Comparison of ENCODE assay signal across 8 cellular contexts in genomic region chr14:101707285-101707842, GRCh38. TPM values are rescaled to one million over a fixed set of nuclear protein-coding genes. Genes with fewer than 3 reads are reported as not detected.
DNase-seq lines count a peak whose midpoint lies in the region; ATAC-seq, FAIRE-seq and TF ChIP-seq lines count a peak whose summit lies in the region.

No MANE protein-coding gene starts in this region.

- H3K9me3 ChIP-seq in MG63 (no peaks in the 10 kb centered on the region), neural progenitor cell (ENCODE audit: low read depth) (no peaks in the 10 kb centered on the region)

- ATAC-seq in Right ventricle myocardium inferior: peak; percentile 66

- DNase-seq in Right ventricle myocardium inferior (ENCODE audit: missing footprints) (no peak), cardiac septum (ENCODE audit: low spot score) (no peak), MG63 (peak; percentile 10), RKO (ENCODE audit: low spot score) (peak; percentile 87), fibroblast of the aortic adventitia (ENCODE audit: low read depth) (peak; percentile 94), neural progenitor cell (ENCODE audit: low spot score) (peak; percentile 86), urothelium cell line (ENCODE audit: low spot score) (peak; percentile 52)
- peak; percentile 62 for DNase-seq in activated T-helper 1 cell treated with anti-CD3 and anti-CD28 coated beads, Interleukin-12 subunit alpha, Interleukin-12 subunit beta, Interleukin-2, Interleukin-4 antibody, amounts not matched to agents 30 ng/mL and 10 ng/mL and 1 ng/mL, durations not matched to agents 14 hours and 24 hours and 36 hours (ENCODE audit: low spot score)

- peaks cover 20% of the 10 kb centered on the region for H3K27me3 Mint-ChIP-seq in activated T-helper 1 cell treated with anti-CD3 and anti-CD28 coated beads, Interleukin-12 subunit alpha, Interleukin-12 subunit beta, Interleukin-2, Interleukin-4 antibody, amounts not matched to agents 30 ng/mL and 10 ng/mL and 1 ng/mL, durations not matched to agents 14 hours and 24 hours and 36 hours (ENCODE audit: insufficient read depth)
- peaks cover 10% of the 10 kb centered on the region for H3K27me3 Mint-ChIP-seq in neural progenitor cell (ENCODE audit: insufficient read depth, low read depth)

- peak overlapping the region; percentile 0 for H3K4me3 Mint-ChIP-seq in activated T-helper 1 cell treated with anti-CD3 and anti-CD28 coated beads, Interleukin-12 subunit alpha, Interleukin-12 subunit beta, Interleukin-2, Interleukin-4 antibody, amounts not matched to agents 30 ng/mL and 10 ng/mL and 1 ng/mL, durations not matched to agents 14 hours and 24 hours and 36 hours
- no peak overlapping the region for H3K4me3 Mint-ChIP-seq in neural progenitor cell

- intact Hi-C loops in Right ventricle myocardium inferior (cut with DNase I) (loop anchor here (2.0 to 10.0 kb wide), 6 partner anchors 53 to 607 kb away; partner anchors contain the start of genes DYNC1H1, PPP2R5C and ZNF839), cardiac septum (cut with DNase I) (loop anchor here (1.0 to 5.0 kb wide), 3 partner anchors 55 to 610 kb away; partner anchors contain the start of genes PPP2R5C and ZNF839)
- intact Hi-C loops in activated T-helper 1 cell treated with anti-CD3 and anti-CD28 coated beads, Interleukin-12 subunit alpha, Interleukin-12 subunit beta, Interleukin-2, Interleukin-4 antibody, amounts not matched to agents 30 ng/mL and 10 ng/mL and 1 ng/mL, durations not matched to agents 14 hours and 24 hours and 36 hours (cut with micrococcal nuclease): loop anchor here (1.0 to 5.0 kb wide), 17 partner anchors 15 to 655 kb away; partner anchors contain the start of genes CINP, DYNC1H1, HSP90AA1 and TECPR2

- peaks cover 9% of the 10 kb centered on the region for H3F3A ChIP-seq in neural progenitor cell (ENCODE audit: low read depth)

- no peak overlapping the region for H3K9ac ChIP-seq in neural progenitor cell

- H2AFZ ChIP-seq in neural progenitor cell (replicated peaks): peak overlapping the region; percentile 7

- TF ChIP-seq CTCF in fibroblast of the aortic adventitia (IDR thresholded peaks at IDR 0.05; ENCODE audit: insufficient read depth, low read length) (peak; percentile 70), neural progenitor cell (IDR thresholded peaks at IDR 0.05) (peak; percentile 90)

- H3K27ac Mint-ChIP-seq in activated T-helper 1 cell treated with anti-CD3 and anti-CD28 coated beads, Interleukin-12 subunit alpha, Interleukin-12 subunit beta, Interleukin-2, Interleukin-4 antibody, amounts not matched to agents 30 ng/mL and 10 ng/mL and 1 ng/mL, durations not matched to agents 14 hours and 24 hours and 36 hours: peak overlapping the region; percentile 63
- H3K27ac Mint-ChIP-seq in neural progenitor cell: no peak overlapping the region

- H3K36me3 ChIP-seq in MG63 (no peaks in the 10 kb centered on the region), neural progenitor cell (no peaks in the 10 kb centered on the region)

- peaks cover 31% of the 10 kb centered on the region for H3K4me1 Mint-ChIP-seq in activated T-helper 1 cell treated with anti-CD3 and anti-CD28 coated beads, Interleukin-12 subunit alpha, Interleukin-12 subunit beta, Interleukin-2, Interleukin-4 antibody, amounts not matched to agents 30 ng/mL and 10 ng/mL and 1 ng/mL, durations not matched to agents 14 hours and 24 hours and 36 hours (ENCODE audit: low read depth)
- peaks cover 16% of the 10 kb centered on the region for H3K4me1 Mint-ChIP-seq in neural progenitor cell

- H3K4me2 ChIP-seq in neural progenitor cell: no peak overlapping the region

- H3K27ac ChIP-seq in neural progenitor cell: no peak overlapping the region

- no peak for FAIRE-seq in urothelium cell line (lab: Jason Lieb, UNC)

- H4K20me1 ChIP-seq in neural progenitor cell (ENCODE audit: low read depth): no peaks in the 10 kb centered on the region

- H3K4me3 ChIP-seq in MG63 (no peak overlapping the region), fibroblast of the aortic adventitia (ENCODE audit: low read depth, low read length) (no peak overlapping the region), neural progenitor cell (no peak overlapping the region)

- H3K36me3 Mint-ChIP-seq in activated T-helper 1 cell treated with anti-CD3 and anti-CD28 coated beads, Interleukin-12 subunit alpha, Interleukin-12 subunit beta, Interleukin-2, Interleukin-4 antibody, amounts not matched to agents 30 ng/mL and 10 ng/mL and 1 ng/mL, durations not matched to agents 14 hours and 24 hours and 36 hours (ENCODE audit: low read depth): peaks cover 4% of the 10 kb centered on the region
- no peaks in the 10 kb centered on the region for H3K36me3 Mint-ChIP-seq in neural progenitor cell

- no peaks in the 10 kb centered on the region for H3K4me1 ChIP-seq in neural progenitor cell

- H3K79me2 ChIP-seq in neural progenitor cell (ENCODE audit: low read depth): no peaks in the 10 kb centered on the region

- H3K27me3 ChIP-seq in MG63 (no peaks in the 10 kb centered on the region), neural progenitor cell (peaks cover 49% of the 10 kb centered on the region)

- no peaks in the 10 kb centered on the region for H3K9me3 Mint-ChIP-seq in activated T-helper 1 cell treated with anti-CD3 and anti-CD28 coated beads, Interleukin-12 subunit alpha, Interleukin-12 subunit beta, Interleukin-2, Interleukin-4 antibody, amounts not matched to agents 30 ng/mL and 10 ng/mL and 1 ng/mL, durations not matched to agents 14 hours and 24 hours and 36 hours
- peaks cover 2% of the 10 kb centered on the region for H3K9me3 Mint-ChIP-seq in neural progenitor cell

RNA-seq across cellular contexts. Expression of gene PPP2R5C, which starts 54.1 kb away (rescaled TPM):
- 199 TPM for total RNA-seq in Right ventricle myocardium inferior
- 202 TPM for total RNA-seq in cardiac septum
- 53.3 and 72.1 TPM in 2 replicates for total RNA-seq in MG63 (2014; rRNA removed; shearing (Covaris generic); ENCODE audit: low replicate concordance)
- total RNA-seq in activated T-helper 1 cell treated with anti-CD3 and anti-CD28 coated beads, Interleukin-12 subunit alpha, Interleukin-12 subunit beta, Interleukin-2, Interleukin-4 antibody, amounts not matched to agents 30 ng/mL and 10 ng/mL and 1 ng/mL, durations not matched to agents 14 hours and 24 hours and 36 hours: 157 and 166 TPM in 2 replicates
- 114 and 137 TPM in 2 replicates for total RNA-seq in fibroblast of the aortic adventitia (ENCODE audit: low replicate concordance)
- 113 and 183 TPM in 2 replicates for total RNA-seq in neural progenitor cell (ENCODE audit: low replicate concordance)

Comparison
In these comparisons a context has a peak if more than half of its experiments do, and no peak if none do; other contexts are left out.
1. DNase-seq: peak in MG63 (single experiment), RKO (single experiment), activated T-helper 1 cell treated with anti-CD3 and anti-CD28 coated beads, Interleukin-12 subunit alpha, Interleukin-12 subunit beta, Interleukin-2, Interleukin-4 antibody, amounts not matched to agents 30 ng/mL and 10 ng/mL and 1 ng/mL, durations not matched to agents 14 hours and 24 hours and 36 hours (single experiment), fibroblast of the aortic adventitia (single experiment), neural progenitor cell (single experiment) and urothelium cell line (single experiment); none in Right ventricle myocardium inferior (single experiment) and cardiac septum (single experiment).